ENCODE assay signal across 18 cellular contexts in the genomic region with DNA sequence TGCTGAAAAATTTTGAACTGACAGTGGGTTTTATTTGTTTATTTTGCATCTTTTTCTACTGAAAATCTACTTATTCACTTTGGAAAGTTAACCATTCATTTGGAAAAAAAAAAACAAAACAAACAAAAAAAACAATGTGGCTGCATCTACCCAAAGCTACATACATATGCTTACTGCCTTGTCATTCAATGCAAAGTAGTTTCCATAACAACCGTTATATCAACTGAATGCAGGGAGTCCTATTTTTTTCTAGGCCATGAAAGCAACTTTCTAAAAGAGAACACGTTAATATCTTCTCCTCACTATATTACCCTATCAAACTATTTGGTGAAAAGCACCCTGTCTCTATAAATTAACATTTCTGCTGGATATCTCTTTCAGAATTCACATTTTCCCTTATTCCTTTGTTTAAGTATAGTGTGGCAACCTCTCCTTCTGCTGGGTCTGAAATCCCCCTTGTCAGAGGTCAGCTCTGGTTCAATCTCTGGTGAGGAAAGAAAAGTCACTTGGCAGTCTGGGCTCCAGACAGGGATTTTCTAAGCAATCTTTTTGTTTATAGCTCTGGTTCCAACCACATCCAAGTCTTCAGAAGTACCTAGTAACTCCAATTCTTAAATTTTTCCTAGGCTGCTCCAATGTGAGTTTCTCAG.
"Had no signal": no experiment of that assay in that cellular context is flagged by ENCODE, and none has a peak within 500 bp of the region (broad histone marks: within the 10 kb centered on the region; RNA-seq: fewer than 3 reads in every experiment).

No MANE protein-coding gene starts in this region.

- H3K27ac ChIP-seq: adrenal gland, pancreas had no signal

- H3K9me3 ChIP-seq: pancreas had no signal

- H3K27ac Mint-ChIP-seq: activated B cell treated with CpG ODN at 0.5 μM for 24 hours; activated CD8-positive, alpha-beta T cell treated with anti-CD3 and anti-CD28 coated beads, Interleukin-2, amount 10 ng/mL, durations not matched to agents 7 days and 5 days; activated naive CD4-positive, alpha-beta T cell treated with anti-CD3 and anti-CD28 coated beads, Interleukin-2, amount 50 U/mL, for 24 hours; immature natural killer cell; stimulated activated effector memory CD8-positive, alpha-beta T cell treated with anti-CD3 and anti-CD28 coated beads, Interleukin-12 subunit alpha, Interleukin-12 subunit beta, amount 100 ng/mL, for 72 hours had no signal

- H3K4me3 Mint-ChIP-seq: activated B cell treated with CpG ODN at 0.5 μM for 24 hours; activated CD8-positive, alpha-beta T cell treated with anti-CD3 and anti-CD28 coated beads, Interleukin-2, amount 10 ng/mL, durations not matched to agents 7 days and 5 days; activated naive CD4-positive, alpha-beta T cell treated with anti-CD3 and anti-CD28 coated beads, Interleukin-2, amount 50 U/mL, for 24 hours; immature natural killer cell; nephron; stimulated activated effector memory CD8-positive, alpha-beta T cell treated with anti-CD3 and anti-CD28 coated beads, Interleukin-12 subunit alpha, Interleukin-12 subunit beta, amount 100 ng/mL, for 72 hours had no signal

- H3K36me3 Mint-ChIP-seq: activated naive CD4-positive, alpha-beta T cell treated with anti-CD3 and anti-CD28 coated beads, Interleukin-2, amount 50 U/mL, for 24 hours; immature natural killer cell; stimulated activated effector memory CD8-positive, alpha-beta T cell treated with anti-CD3 and anti-CD28 coated beads, Interleukin-12 subunit alpha, Interleukin-12 subunit beta, amount 100 ng/mL, for 72 hours had no signal

- H3K36me3 ChIP-seq: adrenal gland, pancreas had no signal

- H3K27me3 ChIP-seq: adrenal gland, pancreas had no signal

- H3K9me3 Mint-ChIP-seq: activated B cell treated with CpG ODN at 0.5 μM for 24 hours; activated naive CD4-positive, alpha-beta T cell treated with anti-CD3 and anti-CD28 coated beads, Interleukin-2, amount 50 U/mL, for 24 hours had no signal

- H3K27me3 Mint-ChIP-seq: activated B cell treated with CpG ODN at 0.5 μM for 24 hours; activated naive CD4-positive, alpha-beta T cell treated with anti-CD3 and anti-CD28 coated beads, Interleukin-2, amount 50 U/mL, for 24 hours had no signal

- DNase-seq: activated B cell treated with CpG ODN at 0.5 μM for 24 hours; activated CD4-positive, alpha-beta T cell treated with anti-CD3 and anti-CD28 coated beads for 48 hours; activated CD8-positive, alpha-beta memory T cell treated with anti-CD3 and anti-CD28 coated beads, Interleukin-2, amount 50 U/mL, for 4 hours; activated CD8-positive, alpha-beta T cell treated with anti-CD3 and anti-CD28 coated beads, Interleukin-2, amount 10 ng/mL, durations not matched to agents 7 days and 5 days; activated effector memory CD4-positive, alpha-beta T cell treated with anti-CD3 and anti-CD28 coated beads, Interleukin-2, amount 50 U/mL, for 16 hours; activated T-cell treated with anti-CD3 and anti-CD28 coated beads, Interleukin-2, amount 50 U/mL, for 48 hours; adrenal gland; dermis blood vessel endothelial cell; erythroblast; immature natural killer cell; mesenchymal stem cell; pancreas; stimulated activated CD4-positive, alpha-beta T cell treated with anti-CD3 and anti-CD28 coated beads, Interleukin-12 subunit alpha, Interleukin-12 subunit beta, amount 100 ng/mL, for 4 hours; stimulated activated CD4-positive, alpha-beta T cell treated with anti-CD3 and anti-CD28 coated beads, Interleukin-2, amount 100 ng/mL, for 24 hours; T-helper 2 cell had no signal

- H3K4me1 Mint-ChIP-seq: activated B cell treated with CpG ODN at 0.5 μM for 24 hours; activated naive CD4-positive, alpha-beta T cell treated with anti-CD3 and anti-CD28 coated beads, Interleukin-2, amount 50 U/mL, for 24 hours; immature natural killer cell; nephron; stimulated activated effector memory CD8-positive, alpha-beta T cell treated with anti-CD3 and anti-CD28 coated beads, Interleukin-12 subunit alpha, Interleukin-12 subunit beta, amount 100 ng/mL, for 72 hours had no signal

- H3K4me3 ChIP-seq: adrenal gland, pancreas had no signal

- H3K4me1 ChIP-seq: adrenal gland, pancreas had no signal
